27 cellular contexts compared by ENCODE assay signal in the genomic region with DNA sequence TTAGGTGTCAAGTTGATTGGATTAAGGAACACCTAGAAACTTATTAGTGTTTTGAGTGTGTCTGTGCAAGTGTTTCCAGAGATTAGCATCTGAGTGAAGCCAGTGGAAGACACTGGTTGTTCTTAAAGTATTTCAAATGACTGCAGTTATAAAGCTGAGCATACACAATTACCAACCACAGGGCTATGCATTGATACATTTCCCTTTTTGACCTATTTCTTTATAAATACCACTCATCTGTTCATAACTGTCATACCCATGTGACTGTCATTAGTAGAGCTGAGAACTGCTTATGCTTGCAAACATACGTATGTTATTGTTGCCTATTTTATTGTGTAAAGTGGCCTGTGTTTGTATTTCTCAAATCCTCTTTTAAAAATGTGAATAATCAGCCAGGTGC. TPM values are rescaled to one million over a fixed set of nuclear protein-coding genes. Genes with fewer than 3 reads are reported as not detected.
DNase-seq lines count a peak whose midpoint lies in the region; ATAC-seq and TF ChIP-seq lines count a peak whose summit lies in the region.
"Had no signal": no experiment of that assay in that cellular context is flagged by ENCODE, and none has a peak within 500 bp of the region (broad histone marks: within the 10 kb centered on the region; RNA-seq: fewer than 3 reads in every experiment).

No MANE protein-coding gene starts in this region.

- H3K27ac Mint-ChIP-seq in activated CD4-positive, alpha-beta T cell treated with anti-CD3 and anti-CD28 coated beads, Interleukin-2, amount 10 ng/mL, durations not matched to agents 24 days and 14 days, result peak overlapping the region; percentile 71
- H3K27ac Mint-ChIP-seq in CD4-positive, alpha-beta memory T cell, result peak overlapping the region; percentile 35 to 89 (median 75)
- H3K27ac Mint-ChIP-seq in activated T-helper 17 cell treated with anti-CD3 and anti-CD28 coated beads, Interleukin-2, amount 50 U/mL, for 72 hours, result peak overlapping the region; percentile 99
- H3K27ac Mint-ChIP-seq in naive thymus-derived CD8-positive, alpha-beta T cell, result peak overlapping the region in 9 of 10 donors; percentile 49 to 89 (median 73)

- no peaks in the 10 kb centered on the region for H3K9me3 Mint-ChIP-seq in activated CD4-positive, alpha-beta T cell treated with anti-CD3 and anti-CD28 coated beads, Interleukin-2, amount 10 ng/mL, durations not matched to agents 24 days and 14 days
- no peaks in the 10 kb centered on the region for H3K9me3 Mint-ChIP-seq in CD4-positive, alpha-beta memory T cell
- no peaks in the 10 kb centered on the region for H3K9me3 Mint-ChIP-seq in activated T-helper 17 cell treated with anti-CD3 and anti-CD28 coated beads, Interleukin-2, amount 50 U/mL, for 72 hours
- no peaks in the 10 kb centered on the region for H3K9me3 Mint-ChIP-seq in naive thymus-derived CD8-positive, alpha-beta T cell
- H3K9me3 Mint-ChIP-seq: immature natural killer cell had no signal

- H3K4me3 Mint-ChIP-seq in activated CD4-positive, alpha-beta T cell treated with anti-CD3 and anti-CD28 coated beads, Interleukin-2, amount 10 ng/mL, durations not matched to agents 24 days and 14 days, result no peak overlapping the region
- no peak overlapping the region for H3K4me3 Mint-ChIP-seq in CD4-positive, alpha-beta memory T cell
- peak overlapping the region; percentile 95 for H3K4me3 Mint-ChIP-seq in activated T-helper 17 cell treated with anti-CD3 and anti-CD28 coated beads, Interleukin-2, amount 50 U/mL, for 72 hours
- H3K4me3 Mint-ChIP-seq in naive thymus-derived CD8-positive, alpha-beta T cell, result no peak overlapping the region
- H3K4me3 Mint-ChIP-seq: immature natural killer cell had no signal

- H3K4me1 Mint-ChIP-seq in activated CD4-positive, alpha-beta T cell treated with anti-CD3 and anti-CD28 coated beads, Interleukin-2, amount 10 ng/mL, durations not matched to agents 24 days and 14 days, result peaks cover 57% of the 10 kb centered on the region
- peaks cover 22 to 55% (median 34%) of the 10 kb centered on the region in 4 donors for H3K4me1 Mint-ChIP-seq in CD4-positive, alpha-beta memory T cell
- peaks cover 49% of the 10 kb centered on the region for H3K4me1 Mint-ChIP-seq in activated T-helper 17 cell treated with anti-CD3 and anti-CD28 coated beads, Interleukin-2, amount 50 U/mL, for 72 hours
- peaks cover 12 to 54% (median 32%) of the 10 kb centered on the region in 4 donors for H3K4me1 Mint-ChIP-seq in naive thymus-derived CD8-positive, alpha-beta T cell
- H3K4me1 Mint-ChIP-seq: immature natural killer cell had no signal

- peaks cover 48% of the 10 kb centered on the region for H3K4me1 ChIP-seq in CD4-positive, alpha-beta memory T cell (ENCODE audit: insufficient read depth, low read length)
- H3K4me1 ChIP-seq in mucosa of descending colon (ENCODE audit: low read depth), result peaks cover 19% of the 10 kb centered on the region
- H3K4me1 ChIP-seq: body of pancreas, vagina had no signal

- no peak for DNase-seq in activated CD4-positive, alpha-beta T cell treated with anti-CD3 and anti-CD28 coated beads, Interleukin-2, amount 10 ng/mL, durations not matched to agents 24 days and 14 days
- DNase-seq in activated CD4-positive, alpha-beta T cell treated with anti-CD3 and anti-CD28 coated beads, Interleukin-2, amount 50 U/mL, for 1 hour, result no peak
- no peak for DNase-seq in CD4-positive, alpha-beta memory T cell
- no peak for DNase-seq in naive thymus-derived CD8-positive, alpha-beta T cell
- DNase-seq in mucosa of descending colon, result no peak
- DNase-seq in medulla oblongata (ENCODE audit: extremely low spot score), result no peak
- DNase-seq in COR-L47 (lab: John Stamatoyannopoulos, UW), result no peak
- DNase-seq: AML-193; body of pancreas; DMS53; GOT3; hippocampal formation; immature natural killer cell; NCI-H146; NCI-H510A; nucleus accumbens; SHP77; stimulated activated CD4-positive, alpha-beta T cell treated with anti-CD3 and anti-CD28 coated beads, Interleukin-15, amount 100 ng/mL, for 24 hours; stimulated activated naive CD4-positive, alpha-beta T cell treated with Interleukin-2 at 50 U/mL for 16 hours; T1000 had no signal

- H3K4me3 ChIP-seq in CD4-positive, alpha-beta memory T cell (ENCODE audit: low read length in 2 of 2), result no peak overlapping the region
- H3K4me3 ChIP-seq in mucosa of descending colon, result no peak overlapping the region
- H3K4me3 ChIP-seq: A549, body of pancreas, vagina had no signal

- H3K27me3 Mint-ChIP-seq in activated CD4-positive, alpha-beta T cell treated with anti-CD3 and anti-CD28 coated beads, Interleukin-2, amount 10 ng/mL, durations not matched to agents 24 days and 14 days, result no peaks in the 10 kb centered on the region
- no peaks in the 10 kb centered on the region for H3K27me3 Mint-ChIP-seq in CD4-positive, alpha-beta memory T cell
- H3K27me3 Mint-ChIP-seq in activated T-helper 17 cell treated with anti-CD3 and anti-CD28 coated beads, Interleukin-2, amount 50 U/mL, for 72 hours, result no peaks in the 10 kb centered on the region
- no peaks in the 10 kb centered on the region for H3K27me3 Mint-ChIP-seq in naive thymus-derived CD8-positive, alpha-beta T cell

- POLR2A ChIA-PET in CD4-positive, alpha-beta memory T cell (lab: Charles Lee; ENCODE audit: partially characterized antibody), result interaction anchor here (0.6 to 1.3 kb wide), 3 partner anchors 9 to 17 kb away, joined by 3 to 4 read pairs (median 3); partner anchors contain the start of gene ZC3H12D
- POLR2A ChIA-PET in naive thymus-derived CD8-positive, alpha-beta T cell (lab: Charles Lee), result interaction anchor here (1.3 kb wide), 1 partner anchor 14 kb away, joined by 3 read pairs; no protein-coding TSS in a partner anchor

- no peaks in the 10 kb centered on the region for H3K9me3 ChIP-seq in CD4-positive, alpha-beta memory T cell (ENCODE audit: control insufficient read depth in 1 of 2, low read length in 2 of 2)
- H3K9me3 ChIP-seq in mucosa of descending colon, result no peaks in the 10 kb centered on the region
- H3K9me3 ChIP-seq: A549, body of pancreas, vagina had no signal

- peak; percentile 28 for ATAC-seq in activated T-helper 17 cell treated with anti-CD3 and anti-CD28 coated beads, Interleukin-2, amount 50 U/mL, for 72 hours (replicated peaks)
- no peak for ATAC-seq in naive thymus-derived CD8-positive, alpha-beta T cell
- no peak for ATAC-seq in mucosa of descending colon
- ATAC-seq: A549, body of pancreas, left lobe of liver, Panc1 had no signal

- H3K36me3 ChIP-seq in CD4-positive, alpha-beta memory T cell (ENCODE audit: insufficient read depth, low read length), result no peaks in the 10 kb centered on the region
- H3K36me3 ChIP-seq in mucosa of descending colon (ENCODE audit: low read depth), result no peaks in the 10 kb centered on the region
- H3K36me3 ChIP-seq: vagina had no signal

- TF ChIP-seq CTCF in mucosa of descending colon (IDR thresholded peaks at IDR 0.05), result no peak

- no peak overlapping the region for H3K27ac ChIP-seq in CD4-positive, alpha-beta memory T cell (ENCODE audit: low read depth, low read length)
- H3K27ac ChIP-seq: A549, body of pancreas, vagina had no signal

- no peaks in the 10 kb centered on the region for H3K27me3 ChIP-seq in CD4-positive, alpha-beta memory T cell (ENCODE audit: insufficient read depth, low read length)
- H3K27me3 ChIP-seq: body of pancreas, vagina had no signal

- H3K36me3 Mint-ChIP-seq in activated CD4-positive, alpha-beta T cell treated with anti-CD3 and anti-CD28 coated beads, Interleukin-2, amount 10 ng/mL, durations not matched to agents 24 days and 14 days (ENCODE audit: low read depth), result peaks cover 23% of the 10 kb centered on the region
- H3K36me3 Mint-ChIP-seq in CD4-positive, alpha-beta memory T cell, result peaks cover 8 to 31% of the 10 kb centered on the region in 2 donors
- peaks cover 72% of the 10 kb centered on the region for H3K36me3 Mint-ChIP-seq in activated T-helper 17 cell treated with anti-CD3 and anti-CD28 coated beads, Interleukin-2, amount 50 U/mL, for 72 hours (ENCODE audit: low read depth)
- peaks cover 0 to 33% (median 8%) of the 10 kb centered on the region in 3 donors for H3K36me3 Mint-ChIP-seq in naive thymus-derived CD8-positive, alpha-beta T cell

- intact Hi-C loops in activated CD4-positive, alpha-beta T cell treated with anti-CD3 and anti-CD28 coated beads, Interleukin-2, amount 10 ng/mL, durations not matched to agents 24 days and 14 days (cut with micrococcal nuclease), result no loop called here
- intact Hi-C loops in CD4-positive, alpha-beta memory T cell (cut with micrococcal nuclease), result no loop called here
- intact Hi-C loops in mucosa of descending colon (cut with DNase I, micrococcal nuclease), result no loop called here

- CTCF ChIA-PET in CD4-positive, alpha-beta memory T cell (lab: Charles Lee; ENCODE audit: partially characterized antibody), result interaction anchor here (0.6 to 2.7 kb wide), 3 partner anchors 15 to 474 kb away, joined by 3 to 11 read pairs (median 5); partner anchors contain the start of gene ZC3H12D

RNA-seq across cellular contexts. Expression of gene ZC3H12D, which starts 15.3 kb away (rescaled TPM):
- 79.6 and 79.8 TPM in 2 replicates for total RNA-seq in activated CD4-positive, alpha-beta T cell treated with anti-CD3 and anti-CD28 coated beads, Interleukin-2, amount 10 ng/mL, durations not matched to agents 24 days and 14 days
- 100 to 1,000 TPM in 1 of 2 experiments, 10 to 100 TPM in 1; 91.5 to 106 TPM for total RNA-seq in CD4-positive, alpha-beta memory T cell
- polyA plus RNA-seq in CD4-positive, alpha-beta memory T cell, result 1 to 10 TPM; 3.1 to 9.8 TPM
- total RNA-seq in activated T-helper 17 cell treated with anti-CD3 and anti-CD28 coated beads, Interleukin-2, amount 50 U/mL, for 72 hours, result 100 to 1,000 TPM; 117 to 254 TPM
- total RNA-seq in naive thymus-derived CD8-positive, alpha-beta T cell, result 10 to 100 TPM; 61.9 to 63.5 TPM
- polyA plus RNA-seq in naive thymus-derived CD8-positive, alpha-beta T cell, result 1 to 10 TPM; 1.1 to 1.7 (median 1.5) TPM
- total RNA-seq in mucosa of descending colon, result 1 to 10 TPM; 5.2 to 9.1 (median 8.9) TPM
- total RNA-seq: endothelial cell of umbilical vein, G401 had no signal
- polyA plus RNA-seq: immature natural killer cell had no signal

RNA-seq across cellular contexts. Expression of gene PPIL4, which starts 45.8 kb away (rescaled TPM):
- 24.2 and 28.4 TPM in 2 replicates for total RNA-seq in activated CD4-positive, alpha-beta T cell treated with anti-CD3 and anti-CD28 coated beads, Interleukin-2, amount 10 ng/mL, durations not matched to agents 24 days and 14 days
- total RNA-seq in CD4-positive, alpha-beta memory T cell, result 10 to 100 TPM; 33.1 to 35.7 TPM
- 10 to 100 TPM in 1 of 2 donors, 1 to 10 TPM in 1; 10.0 to 14.5 TPM for polyA plus RNA-seq in CD4-positive, alpha-beta memory T cell
- total RNA-seq in activated T-helper 17 cell treated with anti-CD3 and anti-CD28 coated beads, Interleukin-2, amount 50 U/mL, for 72 hours, result 10 to 100 TPM; 19.8 to 24.7 TPM
- total RNA-seq in naive thymus-derived CD8-positive, alpha-beta T cell, result 10 to 100 TPM; 35.2 to 39.5 TPM
- polyA plus RNA-seq in naive thymus-derived CD8-positive, alpha-beta T cell, result 10 to 100 TPM in 2 of 3 donors, 1 to 10 TPM in 1; 7.1 to 11.8 (median 11.8) TPM
- total RNA-seq in mucosa of descending colon, result 10 to 100 TPM; 16.4 to 25.6 (median 21.5) TPM
